ENCODE assay signal across 1 cellular context in genomic region chr19:3370728-3371591, GRCh38.
TF ChIP-seq lines count a peak whose summit lies in the region.

No MANE protein-coding gene starts in this region.

TF ChIP-seq in H1, 55 proteins besides CTCF, POLR2A, EP300 and RAD21:
- TF ChIP-seq HDAC2 (IDR thresholded peaks at IDR 0.05; ENCODE audit: borderline replicate concordance in 1 of 2, low read depth in 2 of 2, low read length in 2 of 2) (no peak), CHD1 (IDR thresholded peaks at IDR 0.05; ENCODE audit: low read depth, low read length) (no peak), CBX8 (IDR thresholded peaks at IDR 0.05; ENCODE audit: borderline replicate concordance, low read depth, low read length) (no peak), RNF2 (IDR thresholded peaks at IDR 0.05; ENCODE audit: borderline replicate concordance, low read depth, low read length, missing control alignments, poor library complexity, severe bottlenecking) (peak; percentile 52), JUND (IDR thresholded peaks at IDR 0.05; ENCODE audit: low read length) (no peak), EGR1 (IDR thresholded peaks at IDR 0.05; ENCODE audit: borderline replicate concordance, low read depth, low read length) (no peak), TBP (IDR thresholded peaks at IDR 0.05; ENCODE audit: low read depth, low read length) (no peak), NRF1 (IDR thresholded peaks at IDR 0.05; ENCODE audit: low read depth, low read length) (no peak), YY1 (IDR thresholded peaks at IDR 0.05; ENCODE audit: low read depth, low read length) (no peak), CEBPB (IDR thresholded peaks at IDR 0.05; ENCODE audit: low read depth, low read length) (no peak), POU5F1 (IDR thresholded peaks at IDR 0.05; ENCODE audit: low read depth, low read length) (no peak), JUN (IDR thresholded peaks at IDR 0.05; ENCODE audit: low read depth, low read length) (no peak), SUZ12 (IDR thresholded peaks at IDR 0.05; ENCODE audit: low read length) (peak; percentile 60), RFX5 (IDR thresholded peaks at IDR 0.05; ENCODE audit: borderline replicate concordance, low read depth, low read length) (no peak), MAX (IDR thresholded peaks at IDR 0.05) (no peak), TCF12 (IDR thresholded peaks at IDR 0.05; ENCODE audit: low read depth, low read length) (no peak), GTF2F1 (IDR thresholded peaks at IDR 0.05; ENCODE audit: borderline replicate concordance, low read depth, low read length) (no peak), FOSL1 (IDR thresholded peaks at IDR 0.05; ENCODE audit: insufficient read depth, low read depth, low read length) (no peak), E2F6 (IDR thresholded peaks at IDR 0.05) (no peak), POLR2AphosphoS5 (IDR thresholded peaks at IDR 0.05; ENCODE audit: low read depth, low read length) (no peak), CREB1 (IDR thresholded peaks at IDR 0.05) (no peak), EZH2 (IDR thresholded peaks at IDR 0.05; ENCODE audit: low read depth, low read length, severe bottlenecking) (peak; percentile 10), KDM5A (IDR thresholded peaks at IDR 0.05; ENCODE audit: low read length) (no peak), KDM4A (IDR thresholded peaks at IDR 0.05; ENCODE audit: low read depth, low read length, severe bottlenecking) (no peak)
